ENCODE assay signal across 25 cellular contexts in the genomic region with DNA sequence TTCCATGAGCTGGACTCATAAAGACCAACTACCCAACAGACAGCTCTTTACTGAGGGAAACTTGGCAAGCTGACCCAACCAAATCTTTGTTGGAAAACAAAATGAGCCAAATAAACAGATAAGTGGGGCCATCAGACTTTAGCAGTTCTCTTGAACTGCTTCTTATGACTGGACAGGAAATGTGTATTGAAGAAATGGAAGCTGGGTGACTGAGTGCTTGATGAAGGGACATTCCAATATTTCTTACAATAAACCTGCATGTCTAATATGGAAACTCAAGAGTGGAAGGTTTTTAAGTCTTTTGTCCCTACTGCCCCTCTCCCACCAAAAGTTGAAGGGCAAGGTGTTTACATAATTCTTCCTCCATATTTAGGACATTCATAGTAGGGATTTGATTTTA.
"Had no signal": no experiment of that assay in that cellular context is flagged by ENCODE, and none has a peak within 500 bp of the region (broad histone marks: within the 10 kb centered on the region; RNA-seq: fewer than 3 reads in every experiment).

No MANE protein-coding gene starts in this region.

- H3K9me3 ChIP-seq: gastrocnemius medialis, suprapubic skin, vagina had no signal

- H3K27me3 ChIP-seq: gastrocnemius medialis, suprapubic skin, vagina had no signal

- H3K4me1 Mint-ChIP-seq: activated B cell treated with CpG ODN at 0.5 μM for 24 hours had no signal

- H3K27ac Mint-ChIP-seq: activated B cell treated with CpG ODN at 0.5 μM for 24 hours; activated naive CD8-positive, alpha-beta T cell; stimulated activated naive CD8-positive, alpha-beta T cell treated with anti-CD3 and anti-CD28 coated beads, Interleukin-15, amount 100 ng/mL, for 72 hours had no signal

- H3K4me3 ChIP-seq: gastrocnemius medialis, lung, suprapubic skin, vagina had no signal

- DNase-seq: activated B cell treated with CpG ODN at 0.5 μM for 24 hours; activated CD4-positive, alpha-beta T cell treated with anti-CD3 and anti-CD28 coated beads for 48 hours; activated CD8-positive, alpha-beta memory T cell treated with anti-CD3 and anti-CD28 coated beads for 24 hours; activated CD8-positive, alpha-beta memory T cell treated with anti-CD3 and anti-CD28 coated beads, Interleukin-2, amount 50 U/mL, for 48 hours; activated gamma-delta T cell treated with Interleukin-2 at 50 U/mL for 16 hours; cerebellar nuclear complex; cortex of kidney; effector CD4-positive, alpha-beta T cell; gastrocnemius medialis; head of caudate nucleus; kidney; nephron progenitor cell; nucleus accumbens; stimulated activated CD4-positive, alpha-beta T cell treated with anti-CD3 and anti-CD28 coated beads, Interleukin-4, amount 100 ng/mL, for 4 hours; stimulated activated naive CD8-positive, alpha-beta T cell treated with anti-CD3 and anti-CD28 coated beads, Interleukin-15, amount 100 ng/mL, for 72 hours; T-helper 9 cell; trophoblast cell had no signal

- H3K9me3 Mint-ChIP-seq: activated B cell treated with CpG ODN at 0.5 μM for 24 hours, nephron progenitor cell had no signal

- FAIRE-seq: bronchial epithelial cell, kidney had no signal

- ATAC-seq: esophagus mucosa; gastrocnemius medialis; left lobe of liver; sciatic nerve; stimulated activated naive CD8-positive, alpha-beta T cell treated with anti-CD3 and anti-CD28 coated beads, Interleukin-15, amount 100 ng/mL, for 72 hours had no signal

- H3K4me1 ChIP-seq: gastrocnemius medialis, suprapubic skin, vagina had no signal

- H3K36me3 ChIP-seq: gastrocnemius medialis, suprapubic skin, vagina had no signal

- H3K4me3 Mint-ChIP-seq: activated B cell treated with CpG ODN at 0.5 μM for 24 hours; activated naive CD8-positive, alpha-beta T cell; nephron progenitor cell; stimulated activated naive CD8-positive, alpha-beta T cell treated with anti-CD3 and anti-CD28 coated beads, Interleukin-15, amount 100 ng/mL, for 72 hours had no signal

- H3K36me3 Mint-ChIP-seq: activated naive CD8-positive, alpha-beta T cell had no signal

- H3K27ac ChIP-seq: gastrocnemius medialis, suprapubic skin, vagina had no signal

- H3K27me3 Mint-ChIP-seq: activated B cell treated with CpG ODN at 0.5 μM for 24 hours had no signal
